1 cellular context compared by ENCODE assay signal in the genomic region with DNA sequence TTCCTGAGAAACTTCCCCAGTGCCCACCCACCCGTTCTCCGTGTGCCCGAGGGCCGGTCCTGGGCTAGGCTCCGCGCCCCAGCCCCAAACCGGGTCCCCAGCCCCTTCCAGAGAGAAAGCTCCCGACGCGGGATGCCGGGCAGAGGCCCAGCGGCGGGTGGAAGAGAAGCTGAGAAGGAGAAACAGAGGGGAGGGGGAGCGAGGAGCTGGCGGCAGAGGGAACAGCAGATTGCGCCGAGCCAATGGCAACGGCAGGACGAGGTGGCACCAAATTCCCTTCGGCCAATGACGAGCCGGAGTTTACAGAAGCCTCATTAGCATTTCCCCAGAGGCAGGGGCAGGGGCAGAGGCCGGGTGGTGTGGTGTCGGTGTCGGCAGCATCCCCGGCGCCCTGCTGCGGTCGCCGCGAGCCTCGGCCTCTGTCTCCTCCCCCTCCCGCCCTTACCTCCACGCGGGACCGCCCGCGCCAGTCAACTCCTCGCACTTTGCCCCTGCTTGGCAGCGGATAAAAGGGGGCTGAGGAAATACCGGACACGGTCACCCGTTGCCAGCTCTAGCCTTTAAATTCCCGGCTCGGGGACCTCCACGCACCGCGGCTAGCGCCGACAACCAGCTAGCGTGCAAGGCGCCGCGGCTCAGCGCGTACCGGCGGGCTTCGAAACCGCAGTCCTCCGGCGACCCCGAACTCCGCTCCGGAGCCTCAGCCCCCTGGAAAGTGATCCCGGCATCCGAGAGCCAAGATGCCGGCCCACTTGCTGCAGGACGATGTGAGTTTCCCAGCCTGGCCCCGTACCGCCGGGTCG.
A peak's percentile ranks its signal among the peaks of the same experiment; 100 is the strongest.
TF ChIP-seq lines count a peak whose summit lies in the region.

TSS of gene SCD (plus strand) at position 469 of the 803 bp plus-strand sequence. CDS start at position 741, 272 bp downstream.

TF ChIP-seq in HEK293, 187 proteins besides CTCF, POLR2A, EP300 and RAD21 (continued from another document):
- TF ChIP-seq, protein P1, sequence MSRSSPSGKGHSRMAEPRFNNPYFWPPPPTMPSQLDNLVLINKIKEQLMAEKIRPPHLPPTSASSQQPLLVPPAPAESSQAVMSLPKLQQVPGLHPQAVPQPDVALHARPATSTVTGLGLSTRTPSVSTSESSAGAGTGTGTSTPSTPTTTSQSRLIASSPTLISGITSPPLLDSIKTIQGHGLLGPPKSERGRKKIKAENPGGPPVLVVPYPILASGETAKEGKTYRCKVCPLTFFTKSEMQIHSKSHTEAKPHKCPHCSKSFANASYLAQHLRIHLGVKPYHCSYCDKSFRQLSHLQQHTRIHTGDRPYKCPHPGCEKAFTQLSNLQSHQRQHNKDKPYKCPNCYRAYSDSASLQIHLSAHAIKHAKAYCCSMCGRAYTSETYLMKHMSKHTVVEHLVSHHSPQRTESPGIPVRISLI (tag by site-specific recombination; IDR thresholded peaks at IDR 0.05) = no peak
- no peak for TF ChIP-seq FEZF1 (tag by site-specific recombination; IDR thresholded peaks at IDR 0.05)
- TF ChIP-seq ZNF266 (tag by site-specific recombination; IDR thresholded peaks at IDR 0.05; ENCODE audit: low read depth) = no peak
- no peak for TF ChIP-seq ZNF596 (tag by site-specific recombination; IDR thresholded peaks at IDR 0.05)
- 0 out of 2 replicates have a peak, but pooled peaks have one; percentile 53 for TF ChIP-seq ZNF501 (tag by site-specific recombination; IDR thresholded peaks at IDR 0.05)
- TF ChIP-seq ZBTB1 (tag by site-specific recombination; IDR thresholded peaks at IDR 0.05) = 0 out of 2 replicates have a peak, but pooled peaks have one; percentile 61
- peak; percentile 45; the same call in 1 of the 2 replicates for TF ChIP-seq ZNF335 (tag by site-specific recombination; conservative IDR thresholded peaks at IDR 0.05)
- no peak for TF ChIP-seq ZNF521 (tag by site-specific recombination; IDR thresholded peaks at IDR 0.05)
- TF ChIP-seq, protein P2, sequence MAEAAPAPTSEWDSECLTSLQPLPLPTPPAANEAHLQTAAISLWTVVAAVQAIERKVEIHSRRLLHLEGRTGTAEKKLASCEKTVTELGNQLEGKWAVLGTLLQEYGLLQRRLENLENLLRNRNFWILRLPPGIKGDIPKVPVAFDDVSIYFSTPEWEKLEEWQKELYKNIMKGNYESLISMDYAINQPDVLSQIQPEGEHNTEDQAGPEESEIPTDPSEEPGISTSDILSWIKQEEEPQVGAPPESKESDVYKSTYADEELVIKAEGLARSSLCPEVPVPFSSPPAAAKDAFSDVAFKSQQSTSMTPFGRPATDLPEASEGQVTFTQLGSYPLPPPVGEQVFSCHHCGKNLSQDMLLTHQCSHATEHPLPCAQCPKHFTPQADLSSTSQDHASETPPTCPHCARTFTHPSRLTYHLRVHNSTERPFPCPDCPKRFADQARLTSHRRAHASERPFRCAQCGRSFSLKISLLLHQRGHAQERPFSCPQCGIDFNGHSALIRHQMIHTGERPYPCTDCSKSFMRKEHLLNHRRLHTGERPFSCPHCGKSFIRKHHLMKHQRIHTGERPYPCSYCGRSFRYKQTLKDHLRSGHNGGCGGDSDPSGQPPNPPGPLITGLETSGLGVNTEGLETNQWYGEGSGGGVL (tag by site-specific recombination; IDR thresholded peaks at IDR 0.05) = peak; percentile 67; the same call in 1 of the 2 replicates
- peak; percentile 41; the same call in 1 of the 2 replicates for TF ChIP-seq ZSCAN16 (tag by site-specific recombination; IDR thresholded peaks at IDR 0.05)
- peak; percentile 11 for TF ChIP-seq ZSCAN30 (tag by site-specific recombination; IDR thresholded peaks at IDR 0.05)
- TF ChIP-seq ZNF132 (tag by site-specific recombination; IDR thresholded peaks at IDR 0.05; ENCODE audit: borderline replicate concordance) = no peak
- no peak for TF ChIP-seq ZNF701 (tag by site-specific recombination; IDR thresholded peaks at IDR 0.05)
- no peak for TF ChIP-seq HOXA7 (CRISPR knock-in tag; IDR thresholded peaks at IDR 0.05; ENCODE audit: borderline replicate concordance)
- no peak for TF ChIP-seq ZNF354C (tag by site-specific recombination; IDR thresholded peaks at IDR 0.05; ENCODE audit: borderline replicate concordance, low read depth)
- peak; percentile 68; the same call in 1 of the 2 replicates for TF ChIP-seq ZBTB20 (tag by site-specific recombination; IDR thresholded peaks at IDR 0.05)
- peak; percentile 91 for TF ChIP-seq BCL11B (tag by site-specific recombination; IDR thresholded peaks at IDR 0.05; ENCODE audit: low read depth)
- no peak for TF ChIP-seq TCF7L2 (IDR thresholded peaks at IDR 0.05; ENCODE audit: borderline replicate concordance, low read depth, low read length)
- TF ChIP-seq ZNF558 (tag by site-specific recombination; IDR thresholded peaks at IDR 0.05) = no peak
- TF ChIP-seq ZEB2 (tag by site-specific recombination; IDR thresholded peaks at IDR 0.05) = peak; percentile 91
- 0 out of 2 replicates have a peak, but pooled peaks have one; percentile 11 for TF ChIP-seq SCRT2 (tag by site-specific recombination; IDR thresholded peaks at IDR 0.05)
- peak; percentile 68 for TF ChIP-seq SP7 (tag by site-specific recombination; IDR thresholded peaks at IDR 0.05)
- TF ChIP-seq ZNF792 (tag by site-specific recombination; IDR thresholded peaks at IDR 0.05) = no peak
- 0 out of 2 replicates have a peak, but pooled peaks have one; percentile 17 for TF ChIP-seq ZNF24 (tag by site-specific recombination; IDR thresholded peaks at IDR 0.05)
- TF ChIP-seq SP2 (tag by site-specific recombination; IDR thresholded peaks at IDR 0.05) = peak; percentile 85
- no peak for TF ChIP-seq GLIS2 (tag by site-specific recombination; IDR thresholded peaks at IDR 0.05)
